ENCODE assay signal across 8 cellular contexts in the genomic region with DNA sequence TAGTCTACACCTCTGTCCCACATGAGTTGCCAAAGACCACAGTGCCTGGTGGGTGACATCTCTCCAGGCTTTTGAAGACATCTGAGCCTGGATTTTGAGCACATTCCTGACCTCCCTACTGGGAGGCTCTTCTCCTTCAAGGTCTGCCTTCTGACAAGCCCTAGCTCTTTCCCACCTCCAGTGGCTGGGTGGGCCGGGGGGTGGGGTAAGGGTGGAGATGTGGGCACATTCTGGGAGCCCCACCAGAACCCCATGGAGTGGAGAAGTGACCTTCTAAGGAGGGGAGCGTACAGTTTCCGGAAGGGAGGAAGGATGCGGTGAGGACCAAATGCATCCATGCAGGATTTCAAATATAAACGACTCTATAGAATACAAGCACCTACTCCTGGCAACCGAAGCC. TPM values are rescaled to one million over a fixed set of nuclear protein-coding genes. Genes with fewer than 3 reads are reported as not detected.
DNase-seq lines count a peak whose midpoint lies in the region; ATAC-seq, FAIRE-seq and TF ChIP-seq lines count a peak whose summit lies in the region.
"Had no signal": no experiment of that assay in that cellular context is flagged by ENCODE, and none has a peak within 500 bp of the region (broad histone marks: within the 10 kb centered on the region; RNA-seq: fewer than 3 reads in every experiment).

No MANE protein-coding gene starts in this region.

- TF ChIP-seq RAD21 in A549 (conservative IDR thresholded peaks at IDR 0.05 in 1 of 2, IDR thresholded peaks at IDR 0.05 in 1 of 2) (no peak), H1 (IDR thresholded peaks at IDR 0.05 in 1 of 2, conservative IDR thresholded peaks at IDR 0.05 in 1 of 2; ENCODE audit: low read depth in 2 of 2, low read length in 2 of 2) (no peak)

- H3K27me3 ChIP-seq in BLaER1 treated with 17β-estradiol and CSF1 and Interleukin-3, amounts not matched to agents 10 nM and 100 nM: no peaks in the 10 kb centered on the region
- H3K27me3 ChIP-seq in HUES64 (ENCODE audit: insufficient read depth, low read length) (no peaks in the 10 kb centered on the region), H1 (replicated peaks in 1 of 4; ENCODE audit: control insufficient read depth in 3 of 4, extremely low read depth in 1 of 4, insufficient read depth in 3 of 4, low read length in 3 of 4) (no peaks in the 10 kb centered on the region)
- H3K27me3 ChIP-seq: BLaER1 had no signal

- TF ChIP-seq EP300 in A549 (IDR thresholded peaks at IDR 0.05): no peak
- TF ChIP-seq EP300 in H1 (IDR thresholded peaks at IDR 0.05; ENCODE audit: borderline replicate concordance in 1 of 2, low read depth in 2 of 2, low read length in 2 of 2): no peak

- no peak overlapping the region for H2BK15ac ChIP-seq in H1 (ENCODE audit: low read length)

- H3K4me2 ChIP-seq in A549 (peak overlapping the region; percentile 60; the same call in 2 of the 3 replicates), H1 (ENCODE audit: insufficient read depth in 1 of 2, low read depth in 2 of 2, low read length in 2 of 2) (no peak overlapping the region)
- peak overlapping the region in 6 of 11 experiments; percentile 12 to 75 (median 24); a peak in 4 of 22 replicates for H3K4me2 ChIP-seq in BLaER1 treated with 17β-estradiol and CSF1 and Interleukin-3, amounts not matched to agents 10 nM and 100 nM

- CTCF ChIA-PET in A549 (lab: Yijun Ruan, JAX): interaction anchor here (0.6 to 6.0 kb wide), 34 partner anchors 9 to 306 kb away, joined by 3 to 66 read pairs (median 6); partner anchors contain the start of genes AAK1 and NFU1
- CTCF ChIA-PET in H1 (lab: Charles Lee; ENCODE audit: partially characterized antibody): interaction anchor here (0.6 to 10.2 kb wide), 13 partner anchors 9 to 343 kb away, joined by 3 to 128 read pairs (median 5); no protein-coding TSS in a partner anchor

- H3K4me1 ChIP-seq in A549 (peaks cover 39% of the 10 kb centered on the region), HUES64 (ENCODE audit: insufficient read depth, low read length) (peaks cover 35% of the 10 kb centered on the region), H1 (replicated peaks in 1 of 4; ENCODE audit: control insufficient read depth in 3 of 4, insufficient read depth in 4 of 4, low read length in 3 of 4) (peaks cover 13 to 28% (median 22%) of the 10 kb centered on the region in 4 experiments; a peak in 6 of 7 replicates)
- peaks cover 4 to 20% (median 15%) of the 10 kb centered on the region in 10 experiments; a peak in 16 of 20 replicates for H3K4me1 ChIP-seq in BLaER1 treated with 17β-estradiol and CSF1 and Interleukin-3, amounts not matched to agents 10 nM and 100 nM

- no peaks in the 10 kb centered on the region for H3K9me3 ChIP-seq in A549
- H3K9me3 ChIP-seq in BLaER1 treated with 17β-estradiol and CSF1 and Interleukin-3, amounts not matched to agents 10 nM and 100 nM (replicated peaks in 1 of 11): peaks cover 0 to 9% (median 0%) of the 10 kb centered on the region in 11 experiments; a peak in 3 of 22 replicates
- no peaks in the 10 kb centered on the region for H3K9me3 ChIP-seq in HUES64 (ENCODE audit: insufficient read depth, low read depth, low read length)
- no peaks in the 10 kb centered on the region for H3K9me3 ChIP-seq in H1 (ENCODE audit: insufficient read depth in 2 of 2, low read depth in 1 of 2, low read length in 1 of 2)
- H3K9me3 ChIP-seq: BLaER1 had no signal

- H3K4ac ChIP-seq in H1 (replicated peaks; ENCODE audit: insufficient read length, low read depth, low read length): no peak overlapping the region

- no peak overlapping the region; a peak in 1 of 22 replicates for H3K9ac ChIP-seq in BLaER1 treated with 17β-estradiol and CSF1 and Interleukin-3, amounts not matched to agents 10 nM and 100 nM
- H3K9ac ChIP-seq in HUES64 (ENCODE audit: low read depth, low read length) (no peak overlapping the region), H1 (replicated peaks in 1 of 4; ENCODE audit: extremely low read depth in 1 of 4, low read depth in 3 of 4, low read length in 3 of 4) (no peak overlapping the region)
- H3K9ac ChIP-seq: BLaER1 had no signal

- H3K18ac ChIP-seq in H1 (ENCODE audit: extremely low read depth, low read length): 0 out of 2 replicates have a peak overlapping the region, but pooled peaks have one; percentile 22

- peak overlapping the region; percentile 30; the same call in 1 of the 2 replicates for H2BK5ac ChIP-seq in H1 (ENCODE audit: low read depth, low read length)

- no peak overlapping the region for H2BK20ac ChIP-seq in H1 (ENCODE audit: low read length)

- no peak for TF ChIP-seq POLR2A in A549 (IDR thresholded peaks at IDR 0.05; ENCODE audit: low read length)
- no peak for TF ChIP-seq POLR2A in H1 (IDR thresholded peaks at IDR 0.05; ENCODE audit: control extremely low read depth in 1 of 2, low read depth in 2 of 2, low read length in 2 of 2)

- 98% methylated on average over 6 of the region's 6 CpGs for WGBS in A549 (ENCODE audit: missing lambda C conversion rate)
- 95% methylated on average over 6 of the region's 6 CpGs for WGBS in HUES64
- 83% methylated on average over 2 of the region's 6 CpGs; no CpG with 5 or more reads in 1 of the 2 experiments for WGBS in H1 (ENCODE audit: extremely low coverage in 1 of 2, insufficient coverage in 1 of 2, insufficient read length in 1 of 2, insufficient replicate concordance in 2 of 2, low coverage in 1 of 2, low lambda C conversion rate in 2 of 2, missing lambda C conversion rate in 1 of 2), 2 experiments

- TF ChIP-seq CTCF in A549 (IDR thresholded peaks at IDR 0.05) (no peak), H1 (IDR thresholded peaks at IDR 0.05; ENCODE audit: control extremely low read depth in 1 of 3, insufficient read depth in 1 of 3, low read depth in 1 of 3, low read length in 3 of 3) (no peak), GM10266 (IDR thresholded peaks at IDR 0.05; ENCODE audit: control insufficient read depth, insufficient read depth, low read depth, missing control alignments) (no peak)

- H3K79me1 ChIP-seq in H1 (ENCODE audit: low read depth, low read length): no peaks in the 10 kb centered on the region

- no peak overlapping the region for H3K23ac ChIP-seq in H1 (ENCODE audit: insufficient read length)

- no peak for FAIRE-seq in A549 (lab: Jason Lieb, UNC)
- no peak for FAIRE-seq in H1 (lab: Jason Lieb, UNC)

- H3K4me3 ChIP-seq in A549 (no peak overlapping the region), HUES64 (ENCODE audit: low read length) (no peak overlapping the region), H1 (ENCODE audit: extremely low read depth in 1 of 4, insufficient read depth in 2 of 4, low read depth in 3 of 4, low read length in 4 of 4) (no peak overlapping the region)
- H3K4me3 ChIP-seq in BLaER1 treated with 17β-estradiol and CSF1 and Interleukin-3, amounts not matched to agents 10 nM and 100 nM: no peak overlapping the region
- H3K4me3 ChIP-seq: BLaER1 had no signal

- no peak overlapping the region for H3K14ac ChIP-seq in H1 (ENCODE audit: insufficient read length)

- H3K23me2 ChIP-seq in H1 (ENCODE audit: low read depth, low read length): peaks cover 3% of the 10 kb centered on the region; the same call in 1 of the 2 replicates

- H3K27ac ChIP-seq in A549 (peak overlapping the region in 1 of 2 experiments; percentile 73; a peak in 3 of 6 replicates), HUES64 (ENCODE audit: low read depth, low read length) (peak overlapping the region; percentile 66; the same call in 1 of the 2 replicates), H1 (ENCODE audit: low read depth, low read length) (no peak overlapping the region)
- H3K27ac ChIP-seq in BLaER1 treated with 17β-estradiol and CSF1 and Interleukin-3, amounts not matched to agents 10 nM and 100 nM: no peak overlapping the region
- H3K27ac ChIP-seq: BLaER1 had no signal

- no peak overlapping the region for H2BK12ac ChIP-seq in H1 (ENCODE audit: low read depth, low read length)

- no peak overlapping the region for H2BK120ac ChIP-seq in H1 (replicated peaks; ENCODE audit: low read depth, low read length)

- no peaks in the 10 kb centered on the region for H4K20me1 ChIP-seq in BLaER1 treated with 17β-estradiol and CSF1 and Interleukin-3, amounts not matched to agents 10 nM and 100 nM
- peaks cover 0 to 2% of the 10 kb centered on the region in 2 experiments for H4K20me1 ChIP-seq in H1 (replicated peaks in 1 of 2; ENCODE audit: control insufficient read depth in 1 of 2, insufficient read depth in 2 of 2, low read length in 2 of 2)
- H4K20me1 ChIP-seq: BLaER1 had no signal

- H4K91ac ChIP-seq in H1 (replicated peaks; ENCODE audit: insufficient read length, low read length): no peak overlapping the region

- no peak for ATAC-seq in A549

- no peak overlapping the region for H4K8ac ChIP-seq in H1 (ENCODE audit: extremely low read depth, insufficient read depth, low read length)

- H2AFZ ChIP-seq in H1 (ENCODE audit: low read length): no peak overlapping the region

- H2AK5ac ChIP-seq in H1 (ENCODE audit: low read depth, low read length): no peak overlapping the region

- no peak overlapping the region for H3K56ac ChIP-seq in H1 (replicated peaks; ENCODE audit: insufficient read length, low read depth, low read length)

- no peaks in the 10 kb centered on the region for H3K36me3 ChIP-seq in BLaER1 treated with 17β-estradiol and CSF1 and Interleukin-3, amounts not matched to agents 10 nM and 100 nM
- H3K36me3 ChIP-seq in HUES64 (ENCODE audit: insufficient read depth, low read length) (no peaks in the 10 kb centered on the region), H1 (ENCODE audit: control insufficient read depth in 2 of 4, insufficient read depth in 4 of 4, low read length in 3 of 4) (no peaks in the 10 kb centered on the region)
- H3K36me3 ChIP-seq: BLaER1 had no signal

- H4K5ac ChIP-seq in H1 (ENCODE audit: insufficient read length, low read depth, low read length): no peak overlapping the region

- DNase-seq in A549 (ENCODE audit: low read depth in 1 of 2, low spot score in 1 of 2): no peak
- no peak for DNase-seq in H1 (ENCODE audit: low read depth in 1 of 2, low spot score in 2 of 2)
- no peak for DNase-seq in GM10266 (ENCODE audit: extremely low spot score)
- no peak for DNase-seq in hippocampal formation (lab: John Stamatoyannopoulos, UW)
- no peak for DNase-seq in Ammon's horn (ENCODE audit: low spot score)

- POLR2A ChIA-PET in A549 (lab: Yijun Ruan, JAX): no interaction called here
- POLR2A ChIA-PET in H1 (lab: Charles Lee; ENCODE audit: partially characterized antibody): interaction anchor here (0.6 to 1.8 kb wide), 2 partner anchors 69 to 367 kb away, joined by 3 to 5 read pairs; no protein-coding TSS in a partner anchor

- 0 out of 4 replicates have a peak, but pooled peaks cover 0 to 2% of the 10 kb centered on the region in 2 experiments for H3K79me2 ChIP-seq in H1 (ENCODE audit: control insufficient read depth in 1 of 2, insufficient read depth in 2 of 2, low read length in 2 of 2)

RNA-seq across cellular contexts. Expression of gene ANXA4, which starts 27.9 kb away (rescaled TPM):
- polyA plus RNA-seq in A549 (2011; rRNA removed) (341 and 360 TPM in 2 replicates), A549 (2017; fragmentation: RNase III; extraction: RNeasy Plus Mini Kit Qiagen cat#74134 plus additional on column Dnase treatment) (514 to 554 TPM (median 521 TPM) in 3 replicates), H1 (2011; rRNA removed) (8.9 and 9.4 TPM in 2 replicates)
- 322 and 418 TPM in 2 replicates for polyA plus RNA-seq in A549 (2012; cell fraction: cytosol; rRNA removed)
- polyA plus RNA-seq in A549 (2012; cell fraction: nucleus; rRNA removed): 154 and 191 TPM in 2 replicates
- 342 and 464 TPM in 2 replicates for polyA minus RNA-seq in A549 (2011; rRNA and poly(A)+ RNA removed)
- 5.7 TPM for polyA plus RNA-seq in HUES64 (2013, experiment 1 of 2)
- 5.3 TPM for polyA plus RNA-seq in HUES64 (2013, experiment 2 of 2)
- 16.9 and 17.6 TPM in 2 replicates for total RNA-seq in H1 (2021; fragmentation: NEBNext Ultra II Directional; extraction: Animal tissue kit (Norgen Biotek cat#: 25700))
- polyA plus RNA-seq in H1 (2011; cell fraction: cytosol; rRNA removed): 17.2 TPM
- polyA plus RNA-seq in H1 (2011; cell fraction: nucleus; rRNA removed): 20.7 TPM
- polyA plus RNA-seq in H1 (2012, experiment 1 of 2): 21.8 to 31.5 TPM (median 26.2 TPM) in 4 replicates
- polyA plus RNA-seq in H1 (2012, experiment 2 of 2): 5.4 TPM
- 10.7 TPM for polyA plus RNA-seq in H1 (2013, experiment 1 of 2)
- 9.8 TPM for polyA plus RNA-seq in H1 (2013, experiment 2 of 2)
- 24.1 and 26.9 TPM in 2 replicates for polyA minus RNA-seq in H1 (2011; rRNA and poly(A)+ RNA removed)
- 6.3 TPM for polyA minus RNA-seq in H1 (2011; cell fraction: cytosol; rRNA and poly(A)+ RNA removed)
- polyA minus RNA-seq in H1 (2011; cell fraction: nucleus; rRNA and poly(A)+ RNA removed): 9.0 TPM

Comparison
In these comparisons a context has a peak if more than half of its experiments do, and no peak if none do; other contexts are left out.
1. H3K4me2 ChIP-seq: peak in A549 (single experiment) and BLaER1 treated with 17β-estradiol and CSF1 and Interleukin-3, amounts not matched to agents 10 nM and 100 nM (6 of 11); none in H1 (0 of 2).
2. RNA of gene ANXA4, which starts 27.9 kb away (polyA plus RNA-seq): 154 to 554 TPM in A549; 5.4 to 31.5 TPM in H1; every median in the first group is over 4 times any median in the second.